ENCODE assay signal across 1 cellular context in the genomic region with DNA sequence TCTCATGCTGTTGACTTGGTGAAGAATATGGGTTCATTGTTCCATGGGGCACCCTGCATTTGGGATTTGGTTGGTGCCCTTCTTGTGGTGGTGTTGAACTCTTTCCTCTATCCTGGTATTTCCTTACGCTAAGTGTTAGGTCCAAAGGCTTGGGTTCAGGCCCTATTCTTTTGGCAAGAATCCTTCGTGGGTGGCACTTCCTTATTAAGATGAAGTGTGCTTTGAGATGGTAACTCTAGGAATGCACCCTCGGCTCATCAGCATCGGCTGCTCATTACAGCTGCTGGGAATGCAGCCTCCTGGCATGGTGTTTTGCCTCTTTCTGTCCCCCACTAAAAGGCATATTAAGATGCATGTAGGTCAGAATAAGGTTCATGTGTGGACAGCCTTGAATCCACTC.
TF ChIP-seq lines count a peak whose summit lies in the region.

No MANE protein-coding gene starts in this region.

TF ChIP-seq in GM23338, 12 proteins besides CTCF, POLR2A, EP300 and RAD21 (continued from another document):
- TF ChIP-seq, protein P1, sequence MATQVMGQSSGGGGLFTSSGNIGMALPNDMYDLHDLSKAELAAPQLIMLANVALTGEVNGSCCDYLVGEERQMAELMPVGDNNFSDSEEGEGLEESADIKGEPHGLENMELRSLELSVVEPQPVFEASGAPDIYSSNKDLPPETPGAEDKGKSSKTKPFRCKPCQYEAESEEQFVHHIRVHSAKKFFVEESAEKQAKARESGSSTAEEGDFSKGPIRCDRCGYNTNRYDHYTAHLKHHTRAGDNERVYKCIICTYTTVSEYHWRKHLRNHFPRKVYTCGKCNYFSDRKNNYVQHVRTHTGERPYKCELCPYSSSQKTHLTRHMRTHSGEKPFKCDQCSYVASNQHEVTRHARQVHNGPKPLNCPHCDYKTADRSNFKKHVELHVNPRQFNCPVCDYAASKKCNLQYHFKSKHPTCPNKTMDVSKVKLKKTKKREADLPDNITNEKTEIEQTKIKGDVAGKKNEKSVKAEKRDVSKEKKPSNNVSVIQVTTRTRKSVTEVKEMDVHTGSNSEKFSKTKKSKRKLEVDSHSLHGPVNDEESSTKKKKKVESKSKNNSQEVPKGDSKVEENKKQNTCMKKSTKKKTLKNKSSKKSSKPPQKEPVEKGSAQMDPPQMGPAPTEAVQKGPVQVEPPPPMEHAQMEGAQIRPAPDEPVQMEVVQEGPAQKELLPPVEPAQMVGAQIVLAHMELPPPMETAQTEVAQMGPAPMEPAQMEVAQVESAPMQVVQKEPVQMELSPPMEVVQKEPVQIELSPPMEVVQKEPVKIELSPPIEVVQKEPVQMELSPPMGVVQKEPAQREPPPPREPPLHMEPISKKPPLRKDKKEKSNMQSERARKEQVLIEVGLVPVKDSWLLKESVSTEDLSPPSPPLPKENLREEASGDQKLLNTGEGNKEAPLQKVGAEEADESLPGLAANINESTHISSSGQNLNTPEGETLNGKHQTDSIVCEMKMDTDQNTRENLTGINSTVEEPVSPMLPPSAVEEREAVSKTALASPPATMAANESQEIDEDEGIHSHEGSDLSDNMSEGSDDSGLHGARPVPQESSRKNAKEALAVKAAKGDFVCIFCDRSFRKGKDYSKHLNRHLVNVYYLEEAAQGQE (IDR thresholded peaks at IDR 0.05; ENCODE audit: unreplicated experiment): no peak
- TF ChIP-seq STAT1 (IDR thresholded peaks at IDR 0.05; ENCODE audit: unreplicated experiment) (no peak), ZNF331 (CRISPR knock-in tag; IDR thresholded peaks at IDR 0.05; ENCODE audit: low read depth) (no peak), CREB1 (CRISPR knock-in tag; IDR thresholded peaks at IDR 0.05; ENCODE audit: low read depth) (no peak), NANOG (IDR thresholded peaks at IDR 0.05; ENCODE audit: borderline replicate concordance) (no peak), POLR2AphosphoS5 (IDR thresholded peaks at IDR 0.05; ENCODE audit: low read depth) (no peak)
- TF ChIP-seq, protein P2, sequence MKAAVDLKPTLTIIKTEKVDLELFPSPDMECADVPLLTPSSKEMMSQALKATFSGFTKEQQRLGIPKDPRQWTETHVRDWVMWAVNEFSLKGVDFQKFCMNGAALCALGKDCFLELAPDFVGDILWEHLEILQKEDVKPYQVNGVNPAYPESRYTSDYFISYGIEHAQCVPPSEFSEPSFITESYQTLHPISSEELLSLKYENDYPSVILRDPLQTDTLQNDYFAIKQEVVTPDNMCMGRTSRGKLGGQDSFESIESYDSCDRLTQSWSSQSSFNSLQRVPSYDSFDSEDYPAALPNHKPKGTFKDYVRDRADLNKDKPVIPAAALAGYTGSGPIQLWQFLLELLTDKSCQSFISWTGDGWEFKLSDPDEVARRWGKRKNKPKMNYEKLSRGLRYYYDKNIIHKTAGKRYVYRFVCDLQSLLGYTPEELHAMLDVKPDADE (IDR thresholded peaks at IDR 0.05): no peak
